Comparison of ENCODE assay signal across 2 cellular contexts in genomic region chr13:110979149-110979548, GRCh38.
DNase-seq lines count a peak whose midpoint lies in the region; ATAC-seq, FAIRE-seq and TF ChIP-seq lines count a peak whose summit lies in the region.
"Not testable (repeated sequence)": the region's sequence is repeated elsewhere in the genome, so short reads cannot be mapped to it uniquely, and the experiment has no call there.

No MANE protein-coding gene starts in this region.

- H3K9me1 ChIP-seq in K562 (ENCODE audit: control insufficient read depth, insufficient read depth, low read length), result not testable (repeated sequence)

- TF ChIP-seq EP300 in K562 (IDR thresholded peaks at IDR 0.05; ENCODE audit: low read length), result not testable (repeated sequence)

- in situ Hi-C loops in K562 (cut with MboI), result not testable (repeated sequence)

- not testable (repeated sequence) for H4K20me1 ChIP-seq in K562 (replicated peaks; ENCODE audit: control insufficient read depth, insufficient read depth, low read length)

- H3K27me3 ChIP-seq in K562 (ENCODE audit: control insufficient read depth in 2 of 2, insufficient read depth in 2 of 2, low read length in 2 of 2); endodermal cell (ENCODE audit: control insufficient read depth, insufficient read depth, low read length, poor library complexity, severe bottlenecking): not testable (repeated sequence)

- CTCF ChIA-PET in K562 (lab: Yijun Ruan, JAX; ENCODE audit: low intra/inter-chr PET ratio), result not testable (repeated sequence)

- not testable (repeated sequence) for TF ChIP-seq CTCF in K562 (IDR thresholded peaks at IDR 0.05 in 2 of 3, conservative IDR thresholded peaks at IDR 0.05 in 1 of 3; ENCODE audit: insufficient read depth in 2 of 3, low read depth in 1 of 3, low read length in 3 of 3); endodermal cell (conservative IDR thresholded peaks at IDR 0.05)

- not testable (repeated sequence) for BruUV-seq in K562 (replicated peaks; lab: Mats Ljungman, UMichigan)

- H3K36me3 Mint-ChIP-seq in endodermal cell (ENCODE audit: low read depth), result not testable (repeated sequence)

- FAIRE-seq in K562 (lab: Jason Lieb, UNC), result not testable (repeated sequence)

- TF ChIP-seq POLR2A in K562 (conservative IDR thresholded peaks at IDR 0.05), result not testable (repeated sequence)

- H3K79me2 ChIP-seq in K562 (ENCODE audit: control insufficient read depth, insufficient read depth, low read length), result not testable (repeated sequence)

- intact Hi-C loops in K562 (cut with micrococcal nuclease), result not testable (repeated sequence)

- not testable (repeated sequence) for H3K27ac Mint-ChIP-seq in endodermal cell

- H3K9ac ChIP-seq in K562 (ENCODE audit: insufficient read depth in 1 of 2, low read depth in 2 of 2, low read length in 2 of 2); endodermal cell (ENCODE audit: extremely low read depth, low read length, poor library complexity, severe bottlenecking): not testable (repeated sequence)

- TF ChIP-seq RAD21 in K562 (CRISPR knock-in tag; conservative IDR thresholded peaks at IDR 0.05 in 1 of 2, IDR thresholded peaks at IDR 0.05 in 1 of 2), result not testable (repeated sequence)

- POLR2A ChIA-PET in K562 (lab: Yijun Ruan, JAX), result not testable (repeated sequence)

- 73% methylated on average over 4 of the region's 5 CpGs for WGBS in K562 (ENCODE audit: insufficient coverage, low coverage, missing lambda C conversion rate)
- WGBS in endodermal cell (ENCODE audit: insufficient coverage in 1 of 2, insufficient read length in 1 of 2), 2 experiments, result 90 to 96% methylated on average over 4 to 5 of the region's 5 CpGs

- peaks cover 0 to 47% of the 10 kb centered on the region in 2 experiments; a peak in 3 of 5 replicates for H3K4me1 ChIP-seq in K562 (replicated peaks in 1 of 2; ENCODE audit: control insufficient read depth in 2 of 2, insufficient read depth in 2 of 2, low read length in 2 of 2)
- H3K4me1 ChIP-seq in endodermal cell (ENCODE audit: control insufficient read depth, insufficient read depth, low read length), result not testable (repeated sequence)

- DNase-seq in K562 (ENCODE audit: extremely low read depth in 1 of 4, low spot score in 3 of 4); endodermal cell: not testable (repeated sequence)

- H3K9me3 Mint-ChIP-seq in endodermal cell, result peaks cover 32% of the 10 kb centered on the region

- H3K9me3 ChIP-seq in K562 (replicated peaks; ENCODE audit: control insufficient read depth, insufficient read depth, low read depth, low read length) (peaks cover 28% of the 10 kb centered on the region), endodermal cell (ENCODE audit: control insufficient read depth, low read length) (peaks cover 37% of the 10 kb centered on the region)

- not testable (repeated sequence) for H3K36me3 ChIP-seq in K562 (ENCODE audit: control insufficient read depth, insufficient read depth, low read length); endodermal cell (ENCODE audit: control insufficient read depth, insufficient read depth, low read length)

- H3K27me3 Mint-ChIP-seq in endodermal cell (ENCODE audit: insufficient read depth), result peaks cover 21% of the 10 kb centered on the region

- H3K4me1 Mint-ChIP-seq in endodermal cell, result peaks cover 17% of the 10 kb centered on the region

- not testable (repeated sequence) for ATAC-seq in K562

- H3K4me2 ChIP-seq in K562 (ENCODE audit: insufficient read depth, low read length), result not testable (repeated sequence)

- H3K4me3 ChIP-seq in K562, result not testable (repeated sequence)
- H3K4me3 ChIP-seq in endodermal cell (ENCODE audit: low read length), result peak overlapping the region; percentile 0

- H3K27ac ChIP-seq in K562 (ENCODE audit: extremely low read depth, low read depth, low read length); endodermal cell (ENCODE audit: low read depth, low read length): not testable (repeated sequence)

- H2AFZ ChIP-seq in K562 (ENCODE audit: low read depth, low read length), result not testable (repeated sequence)

- not testable (repeated sequence) for H3K4me3 Mint-ChIP-seq in endodermal cell

TF ChIP-seq in K562, 482 proteins besides CTCF, POLR2A, EP300 and RAD21:
- TF ChIP-seq TRIM24 (IDR thresholded peaks at IDR 0.05) (peak; percentile 37 to 55; a peak in 3 of 4 replicates), CC2D1A (IDR thresholded peaks at IDR 0.05) (peak; percentile 44; the same call in 1 of the 2 replicates), CHAMP1 (IDR thresholded peaks at IDR 0.05) (peak; percentile 76), CBX3 (IDR thresholded peaks at IDR 0.05; ENCODE audit: borderline replicate concordance in 1 of 2, low read length in 2 of 2) (peak in 1 of 2 experiments; percentile 60; a peak in 1 of 3 replicates), ZNF431 (CRISPR knock-in tag; IDR thresholded peaks at IDR 0.05) (peak; percentile 96), ZFP36 (IDR thresholded peaks at IDR 0.05; ENCODE audit: low read depth, low read length, partially characterized antibody) (peak; percentile 44)
